Comparison of ENCODE assay signal across 19 cellular contexts in the genomic region with DNA sequence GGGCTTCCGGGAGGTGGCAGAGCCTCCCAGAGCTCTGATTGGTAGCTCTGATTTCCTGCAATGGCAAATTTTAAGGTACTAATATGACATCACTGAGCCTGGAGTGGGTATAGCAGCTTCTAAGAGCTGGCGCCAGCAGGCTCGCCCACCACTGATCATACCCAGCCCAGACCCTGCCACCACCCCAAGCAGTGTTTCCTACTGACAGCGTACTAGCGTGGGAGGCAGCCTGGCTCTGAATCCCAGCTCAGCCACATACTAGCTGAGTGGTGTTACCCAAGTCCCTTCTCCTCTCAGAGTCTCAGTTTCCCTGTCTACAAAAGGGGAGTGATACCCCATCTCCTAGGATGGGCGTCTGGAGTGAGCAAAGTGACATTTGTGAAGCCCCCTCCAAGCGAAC. TPM values are rescaled to one million over a fixed set of nuclear protein-coding genes. Genes with fewer than 3 reads are reported as not detected.
DNase-seq lines count a peak whose midpoint lies in the region; ATAC-seq and TF ChIP-seq lines count a peak whose summit lies in the region.
"Had no signal": no experiment of that assay in that cellular context is flagged by ENCODE, and none has a peak within 500 bp of the region (broad histone marks: within the 10 kb centered on the region; RNA-seq: fewer than 3 reads in every experiment).

No MANE protein-coding gene starts in this region.

- POLR2A ChIA-PET in activated CD4-positive, alpha-beta memory T cell treated with anti-CD3 and anti-CD28 coated beads for 36 hours (lab: Charles Lee) = interaction anchor here (1.1 kb wide), 1 partner anchor 11 kb away, joined by 3 read pairs; no protein-coding TSS in a partner anchor
- POLR2A ChIA-PET in activated CD4-positive, alpha-beta memory T cell treated with anti-CD3 and anti-CD28 coated beads, Interleukin-2, amount 10 ng/mL, durations not matched to agents 7 days and 5 days (lab: Charles Lee) = interaction anchor here (0.9 to 3.1 kb wide), 4 partner anchors 11 to 160 kb away, joined by 3 to 21 read pairs (median 5); no protein-coding TSS in a partner anchor

- no peak overlapping the region for H3K9ac ChIP-seq in BLaER1

- no peak for TF ChIP-seq CTCF in chondrocyte (IDR thresholded peaks at IDR 0.05)

- peaks cover 35% of the 10 kb centered on the region for H3K36me3 Mint-ChIP-seq in activated CD4-positive, alpha-beta memory T cell treated with anti-CD3 and anti-CD28 coated beads for 36 hours
- peaks cover 14% of the 10 kb centered on the region for H3K36me3 Mint-ChIP-seq in activated CD4-positive, alpha-beta memory T cell treated with anti-CD3 and anti-CD28 coated beads, Interleukin-2, amount 10 ng/mL, durations not matched to agents 7 days and 5 days (ENCODE audit: low read depth)
- peaks cover 11% of the 10 kb centered on the region for H3K36me3 Mint-ChIP-seq in chondrocyte (ENCODE audit: low read depth)
- peaks cover 98% of the 10 kb centered on the region for H3K36me3 Mint-ChIP-seq in stimulated activated effector memory CD8-positive, alpha-beta T cell treated with anti-CD3 and anti-CD28 coated beads, Interleukin-12 subunit alpha, Interleukin-12 subunit beta, amount 100 ng/mL, for 72 hours

- peaks cover 8% of the 10 kb centered on the region for H3K4me1 Mint-ChIP-seq in activated CD4-positive, alpha-beta memory T cell treated with anti-CD3 and anti-CD28 coated beads for 36 hours (ENCODE audit: low read depth)
- H3K4me1 Mint-ChIP-seq in activated CD4-positive, alpha-beta memory T cell treated with anti-CD3 and anti-CD28 coated beads, Interleukin-2, amount 10 ng/mL, durations not matched to agents 7 days and 5 days = peaks cover 5% of the 10 kb centered on the region
- peaks cover 17% of the 10 kb centered on the region for H3K4me1 Mint-ChIP-seq in chondrocyte (ENCODE audit: low read depth)
- H3K4me1 Mint-ChIP-seq in stimulated activated effector memory CD8-positive, alpha-beta T cell treated with anti-CD3 and anti-CD28 coated beads, Interleukin-12 subunit alpha, Interleukin-12 subunit beta, amount 100 ng/mL, for 72 hours = peaks cover 28% of the 10 kb centered on the region

- peaks cover 5% of the 10 kb centered on the region for H3K9me3 Mint-ChIP-seq in activated CD4-positive, alpha-beta memory T cell treated with anti-CD3 and anti-CD28 coated beads for 36 hours
- H3K9me3 Mint-ChIP-seq in activated CD4-positive, alpha-beta memory T cell treated with anti-CD3 and anti-CD28 coated beads, Interleukin-2, amount 10 ng/mL, durations not matched to agents 7 days and 5 days = no peaks in the 10 kb centered on the region
- H3K9me3 Mint-ChIP-seq in chondrocyte (ENCODE audit: low read depth) = no peaks in the 10 kb centered on the region
- no peaks in the 10 kb centered on the region for H3K9me3 Mint-ChIP-seq in stimulated activated effector memory CD8-positive, alpha-beta T cell treated with anti-CD3 and anti-CD28 coated beads, Interleukin-12 subunit alpha, Interleukin-12 subunit beta, amount 100 ng/mL, for 72 hours

- H3K4me1 ChIP-seq in BLaER1 = peaks cover 39% of the 10 kb centered on the region

- ATAC-seq in stimulated activated effector memory CD8-positive, alpha-beta T cell treated with anti-CD3 and anti-CD28 coated beads, Interleukin-12 subunit alpha, Interleukin-12 subunit beta, amount 100 ng/mL, for 72 hours = no peak
- ATAC-seq in GM21717 (IDR thresholded peaks at IDR 0.05; ENCODE audit: unreplicated experiment) (no peak), left colon (no peak)
- ATAC-seq: Panc1 had no signal

- no peak overlapping the region for H3K4me3 ChIP-seq in BLaER1

- peaks cover 2% of the 10 kb centered on the region for H3K9me3 ChIP-seq in BLaER1

- no peaks in the 10 kb centered on the region for H3K27me3 ChIP-seq in BLaER1

- peak overlapping the region; percentile 62 for H3K27ac Mint-ChIP-seq in activated CD4-positive, alpha-beta memory T cell treated with anti-CD3 and anti-CD28 coated beads for 36 hours
- H3K27ac Mint-ChIP-seq in activated CD4-positive, alpha-beta memory T cell treated with anti-CD3 and anti-CD28 coated beads, Interleukin-2, amount 10 ng/mL, durations not matched to agents 7 days and 5 days = no peak overlapping the region
- H3K27ac Mint-ChIP-seq in chondrocyte (ENCODE audit: unreplicated experiment) = peak overlapping the region; percentile 41
- peak overlapping the region; percentile 81 for H3K27ac Mint-ChIP-seq in stimulated activated effector memory CD8-positive, alpha-beta T cell treated with anti-CD3 and anti-CD28 coated beads, Interleukin-12 subunit alpha, Interleukin-12 subunit beta, amount 100 ng/mL, for 72 hours

- 0 out of 2 replicates have a peak, but pooled peaks cover 15% of the 10 kb centered on the region for H4K20me1 ChIP-seq in BLaER1

- no peak overlapping the region for H3K4me2 ChIP-seq in BLaER1

- 0 out of 2 replicates have a peak overlapping the region, but pooled peaks have one; percentile 2 for H3K27ac ChIP-seq in BLaER1
- H3K27ac ChIP-seq: 22Rv1 had no signal

- intact Hi-C loops in activated CD4-positive, alpha-beta memory T cell treated with anti-CD3 and anti-CD28 coated beads for 36 hours (cut with micrococcal nuclease) = no loop called here
- intact Hi-C loops in left colon (cut with DNase I, micrococcal nuclease) = loop anchor here in 1 of 2 donors (10.0 kb wide), 1 partner anchor 169 kb away; no protein-coding TSS in a partner anchor

- H3K4me3 Mint-ChIP-seq in activated CD4-positive, alpha-beta memory T cell treated with anti-CD3 and anti-CD28 coated beads for 36 hours = no peak overlapping the region
- no peak overlapping the region for H3K4me3 Mint-ChIP-seq in activated CD4-positive, alpha-beta memory T cell treated with anti-CD3 and anti-CD28 coated beads, Interleukin-2, amount 10 ng/mL, durations not matched to agents 7 days and 5 days
- H3K4me3 Mint-ChIP-seq in chondrocyte (ENCODE audit: unreplicated experiment) = no peak overlapping the region
- H3K4me3 Mint-ChIP-seq in stimulated activated effector memory CD8-positive, alpha-beta T cell treated with anti-CD3 and anti-CD28 coated beads, Interleukin-12 subunit alpha, Interleukin-12 subunit beta, amount 100 ng/mL, for 72 hours = no peak overlapping the region

- no peaks in the 10 kb centered on the region for H3K27me3 Mint-ChIP-seq in activated CD4-positive, alpha-beta memory T cell treated with anti-CD3 and anti-CD28 coated beads for 36 hours
- no peaks in the 10 kb centered on the region for H3K27me3 Mint-ChIP-seq in activated CD4-positive, alpha-beta memory T cell treated with anti-CD3 and anti-CD28 coated beads, Interleukin-2, amount 10 ng/mL, durations not matched to agents 7 days and 5 days
- no peaks in the 10 kb centered on the region for H3K27me3 Mint-ChIP-seq in chondrocyte (ENCODE audit: low read depth)

- CTCF ChIA-PET in activated CD4-positive, alpha-beta memory T cell treated with anti-CD3 and anti-CD28 coated beads for 36 hours (lab: Charles Lee) = interaction anchor here (1.8 to 10.8 kb wide), 3 partner anchors 8 to 157 kb away, joined by 5 to 147 read pairs (median 144); no protein-coding TSS in a partner anchor
- CTCF ChIA-PET in activated CD4-positive, alpha-beta memory T cell treated with anti-CD3 and anti-CD28 coated beads, Interleukin-2, amount 10 ng/mL, durations not matched to agents 7 days and 5 days (lab: Charles Lee) = interaction anchor here (0.8 to 10.3 kb wide), 5 partner anchors 8 to 57 kb away, joined by 3 to 123 read pairs (median 7); a partner anchor contains a TSS

- peaks cover 74% of the 10 kb centered on the region for H3K36me3 ChIP-seq in BLaER1

- DNase-seq in activated CD4-positive, alpha-beta memory T cell treated with anti-CD3 and anti-CD28 coated beads for 36 hours = no peak
- DNase-seq in activated CD4-positive, alpha-beta memory T cell treated with anti-CD3 and anti-CD28 coated beads, Interleukin-2, amount 10 ng/mL, durations not matched to agents 7 days and 5 days = no peak
- DNase-seq in chondrocyte (ENCODE audit: low spot score) (no peak), left colon (no peak), NCI-H1694 treated with DMSO at 0.1 percent for 48 hours (lab: John Stamatoyannopoulos, UW) (no peak)
- DNase-seq in stimulated activated effector memory CD8-positive, alpha-beta T cell treated with anti-CD3 and anti-CD28 coated beads, Interleukin-12 subunit alpha, Interleukin-12 subunit beta, amount 100 ng/mL, for 72 hours (ENCODE audit: low spot score in 2 of 2) = no peak
- DNase-seq: GDM1, GOT3, Karpas-422, MM.1S, NCI-H1105, NCI-H1694, NCI-H226, NCI-H524 treated with DMSO at 0.1 percent for 48 hours, SHP77 had no signal

RNA-seq across cellular contexts. Expression of a gene that starts 13.0 kb away (rescaled TPM):
- total RNA-seq in activated CD4-positive, alpha-beta memory T cell treated with anti-CD3 and anti-CD28 coated beads for 36 hours = 1 to 10 TPM; 7.2 to 7.3 TPM
- total RNA-seq in activated CD4-positive, alpha-beta memory T cell treated with anti-CD3 and anti-CD28 coated beads, Interleukin-2, amount 10 ng/mL, durations not matched to agents 7 days and 5 days = 1 to 10 TPM; 3.3 to 3.7 TPM
- 9.3 to 15.0 TPM (median 14.2 TPM) in 3 replicates for total RNA-seq in chondrocyte
- 1 to 10 TPM; 4.9 to 5.5 TPM for total RNA-seq in left colon

RNA-seq across cellular contexts. Expression of a gene that starts 41.1 kb away (rescaled TPM):
- 10 to 100 TPM; 40.4 to 42.0 TPM for total RNA-seq in activated CD4-positive, alpha-beta memory T cell treated with anti-CD3 and anti-CD28 coated beads for 36 hours
- 10 to 100 TPM; 19.9 to 22.7 TPM for total RNA-seq in activated CD4-positive, alpha-beta memory T cell treated with anti-CD3 and anti-CD28 coated beads, Interleukin-2, amount 10 ng/mL, durations not matched to agents 7 days and 5 days
- total RNA-seq in chondrocyte (13.9 to 18.9 TPM (median 18.8 TPM) in 3 replicates), left colon (10 to 100 TPM in 1 of 2 donors, 1 to 10 TPM in 1; 5.4 to 14.7 TPM)

RNA-seq across cellular contexts. Expression of a gene that starts 55.9 kb away (rescaled TPM):
- not detected for total RNA-seq in activated CD4-positive, alpha-beta memory T cell treated with anti-CD3 and anti-CD28 coated beads for 36 hours
- total RNA-seq in activated CD4-positive, alpha-beta memory T cell treated with anti-CD3 and anti-CD28 coated beads, Interleukin-2, amount 10 ng/mL, durations not matched to agents 7 days and 5 days = not detected
- total RNA-seq in chondrocyte (not detected in 3 replicates), left colon (not detected)
